8 cellular contexts compared by ENCODE assay signal in the genomic region with DNA sequence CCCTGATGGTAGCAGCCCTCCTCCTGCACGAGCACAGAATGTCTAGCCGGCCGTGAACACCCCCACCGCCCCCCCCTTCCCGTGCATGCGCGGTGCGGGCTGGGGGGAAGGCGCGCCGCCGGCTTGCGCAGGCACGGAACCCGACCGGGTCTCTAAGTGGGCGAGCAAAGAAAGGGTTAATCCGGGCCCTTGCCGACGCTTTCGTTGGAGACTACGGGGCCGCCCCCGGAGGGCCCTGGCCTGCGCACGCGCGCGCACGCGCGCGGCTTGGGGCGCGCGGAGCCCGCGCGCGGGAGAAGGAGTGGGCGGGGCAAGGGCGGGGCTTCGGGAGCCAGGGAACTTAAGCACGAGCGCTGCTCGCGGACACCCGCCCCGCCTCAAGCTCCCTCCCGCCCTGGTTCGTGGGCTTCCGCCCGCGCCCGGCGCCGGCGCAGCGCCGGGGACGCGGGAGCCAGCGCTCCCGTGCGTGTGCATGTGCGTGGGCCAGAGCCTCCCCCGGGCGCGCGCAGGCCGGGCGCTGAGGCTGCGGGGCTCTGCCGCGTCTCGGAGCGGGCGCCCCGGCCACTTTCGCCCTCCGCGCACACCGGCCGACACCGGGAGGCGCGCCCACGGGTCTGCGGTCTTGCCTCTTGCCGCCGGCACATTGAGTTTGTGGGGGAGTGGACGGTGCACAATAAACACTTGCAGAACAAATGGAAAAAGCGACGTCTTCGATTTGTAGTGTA. TPM values are rescaled to one million over a fixed set of nuclear protein-coding genes. Genes with fewer than 3 reads are reported as not detected.
DNase-seq lines count a peak whose midpoint lies in the region; ATAC-seq and TF ChIP-seq lines count a peak whose summit lies in the region.

No MANE protein-coding gene starts in this region.

- no peak for TF ChIP-seq EP300 in gastroesophageal sphincter (IDR thresholded peaks at IDR 0.05)

- H3K4me1 ChIP-seq in MM.1S (ENCODE audit: low read length) (peaks cover 5% of the 10 kb centered on the region; the same call in 1 of the 2 replicates), gastroesophageal sphincter (peaks cover 0 to 23% (median 7%) of the 10 kb centered on the region in 3 donors), neutrophil (ENCODE audit: control insufficient read depth in 1 of 2, insufficient read depth in 1 of 2, low read depth in 1 of 2, low read length in 1 of 2) (peaks cover 21 to 25% of the 10 kb centered on the region in 2 experiments)

- peak overlapping the region; percentile 88 for H3K27ac ChIP-seq in MM.1S (ENCODE audit: low read length)
- H3K27ac ChIP-seq in gastroesophageal sphincter: peak overlapping the region; percentile 94 to 100 (median 99)
- peak overlapping the region; percentile 93 for H3K27ac ChIP-seq in neutrophil
- H3K27ac ChIP-seq in substantia nigra (ENCODE audit: low read depth, low read length, poor library complexity, severe bottlenecking): peak overlapping the region; percentile 95

- H3K4me2 ChIP-seq in MM.1S (ENCODE audit: low read depth, low read length): peak overlapping the region; percentile 97

- no peaks in the 10 kb centered on the region for H4K20me1 ChIP-seq in MM.1S (ENCODE audit: insufficient read depth, low read length)

- no peaks in the 10 kb centered on the region for H3K9me2 ChIP-seq in MM.1S (replicated peaks; ENCODE audit: insufficient read depth, low read length)

- peaks cover 15% of the 10 kb centered on the region for H3F3A ChIP-seq in MM.1S (ENCODE audit: insufficient read depth, low read length)

- H3K4me3 ChIP-seq in MM.1S (ENCODE audit: low read length) (peak overlapping the region; percentile 88), gastroesophageal sphincter (peak overlapping the region; percentile 84 to 92), neutrophil (ENCODE audit: low read depth in 1 of 2, low read length in 1 of 2) (peak overlapping the region; percentile 90 to 95)

- no peaks in the 10 kb centered on the region for H3K9me3 ChIP-seq in MM.1S (replicated peaks; ENCODE audit: insufficient read depth, low read length)
- H3K9me3 ChIP-seq in gastroesophageal sphincter: no peaks in the 10 kb centered on the region
- no peaks in the 10 kb centered on the region for H3K9me3 ChIP-seq in neutrophil

- H3K27me3 ChIP-seq in MM.1S (replicated peaks; ENCODE audit: insufficient read depth, low read length) (no peaks in the 10 kb centered on the region), gastroesophageal sphincter (no peaks in the 10 kb centered on the region), neutrophil (peaks cover 9% of the 10 kb centered on the region)

- peak overlapping the region; percentile 63 for H2AFZ ChIP-seq in MM.1S (ENCODE audit: low read length)

- DNase-seq in GDM1 (lab: John Stamatoyannopoulos, UW) (peak; percentile 93), HCEC 1CT (peak; percentile 94), MM.1S (peak; percentile 97), SHP77 treated with DMSO at 0.1 percent for 48 hours (lab: John Stamatoyannopoulos, UW) (peak; percentile 73), substantia nigra (lab: John Stamatoyannopoulos, UW) (peak; percentile 48 to 96 (median 85))
- DNase-seq in activated naive CD4-positive, alpha-beta T cell treated with Interleukin-2 at 50 U/mL for 16 hours: peak; percentile 94

- peak; percentile 88 for ATAC-seq in gastroesophageal sphincter

- peak overlapping the region; percentile 87 for H3K9ac ChIP-seq in MM.1S (ENCODE audit: low read length)

- H3K36me3 ChIP-seq in MM.1S (replicated peaks; ENCODE audit: insufficient read depth, low read length): peaks cover 6% of the 10 kb centered on the region; the same call in 1 of the 2 replicates
- peaks cover 0 to 8% of the 10 kb centered on the region in 2 donors for H3K36me3 ChIP-seq in gastroesophageal sphincter
- peaks cover 7% of the 10 kb centered on the region for H3K36me3 ChIP-seq in neutrophil

- 0% methylated on average over 1 of the region's 95 CpGs; no CpG with 5 or more reads in 1 of the 2 donors for WGBS in gastroesophageal sphincter (ENCODE audit: low coverage in 1 of 2), 2 donors

- peaks cover 16% of the 10 kb centered on the region for H3K79me2 ChIP-seq in MM.1S (ENCODE audit: low read length)

- TF ChIP-seq POLR2A in gastroesophageal sphincter (IDR thresholded peaks at IDR 0.05): peak; percentile 70 to 74

- TF ChIP-seq CTCF in MM.1S (IDR thresholded peaks at IDR 0.05; ENCODE audit: low read length) (no peak), gastroesophageal sphincter (IDR thresholded peaks at IDR 0.05) (no peak), neutrophil (IDR thresholded peaks at IDR 0.05) (no peak)

RNA-seq across cellular contexts. Expression of a gene that starts 0.6 kb away (rescaled TPM):
- 10 to 100 TPM in 3 of 4 donors, 1 to 10 TPM in 1; 6.9 to 34.4 (median 18.4) TPM for total RNA-seq in gastroesophageal sphincter

Comparison
In these comparisons a context has a peak if more than half of its experiments do, and no peak if none do; other contexts are left out.
1. Peak in every context shown above with its lines: DNase-seq, ATAC-seq, H3K4me3 ChIP-seq and H3K27ac ChIP-seq.